In the genomic region with DNA sequence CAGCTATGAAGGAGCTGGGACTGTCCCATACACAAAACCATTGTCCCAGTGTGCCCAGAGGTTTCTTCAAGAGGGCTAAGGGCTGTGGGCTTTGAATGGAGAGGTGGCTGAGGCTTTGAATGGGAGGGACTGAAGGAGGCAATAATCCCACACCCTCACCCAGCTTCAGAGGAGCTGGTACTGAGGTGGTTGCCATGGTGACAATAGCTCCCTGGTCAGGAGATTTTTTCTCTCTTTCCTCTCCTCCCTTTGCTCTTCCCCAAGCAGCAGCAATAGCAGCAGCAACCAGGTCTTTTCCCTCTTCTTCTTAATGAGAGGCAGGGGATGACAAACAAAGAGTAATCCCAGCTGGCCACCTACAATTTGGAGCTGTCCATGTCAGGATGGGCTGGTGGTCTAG, we compare ENCODE assay signal across 1 cellular context.
TF ChIP-seq lines count a peak whose summit lies in the region.

No MANE protein-coding gene starts in this region.

TF ChIP-seq in HepG2, 621 proteins besides CTCF, POLR2A, EP300 and RAD21:
- TF ChIP-seq ELF1 (CRISPR knock-in tag; IDR thresholded peaks at IDR 0.05) (no peak), RFX1 (IDR thresholded peaks at IDR 0.05) (peak; percentile 17; the same call in 1 of the 2 replicates), SPEN (CRISPR knock-in tag; IDR thresholded peaks at IDR 0.05; ENCODE audit: low read depth) (no peak), ESRRA (CRISPR knock-in tag; IDR thresholded peaks at IDR 0.05; ENCODE audit: low read depth) (no peak), FOSL1 (CRISPR knock-in tag; IDR thresholded peaks at IDR 0.05; ENCODE audit: borderline replicate concordance) (no peak), ARNT (IDR thresholded peaks at IDR 0.05) (no peak)
- TF ChIP-seq, protein P1, sequence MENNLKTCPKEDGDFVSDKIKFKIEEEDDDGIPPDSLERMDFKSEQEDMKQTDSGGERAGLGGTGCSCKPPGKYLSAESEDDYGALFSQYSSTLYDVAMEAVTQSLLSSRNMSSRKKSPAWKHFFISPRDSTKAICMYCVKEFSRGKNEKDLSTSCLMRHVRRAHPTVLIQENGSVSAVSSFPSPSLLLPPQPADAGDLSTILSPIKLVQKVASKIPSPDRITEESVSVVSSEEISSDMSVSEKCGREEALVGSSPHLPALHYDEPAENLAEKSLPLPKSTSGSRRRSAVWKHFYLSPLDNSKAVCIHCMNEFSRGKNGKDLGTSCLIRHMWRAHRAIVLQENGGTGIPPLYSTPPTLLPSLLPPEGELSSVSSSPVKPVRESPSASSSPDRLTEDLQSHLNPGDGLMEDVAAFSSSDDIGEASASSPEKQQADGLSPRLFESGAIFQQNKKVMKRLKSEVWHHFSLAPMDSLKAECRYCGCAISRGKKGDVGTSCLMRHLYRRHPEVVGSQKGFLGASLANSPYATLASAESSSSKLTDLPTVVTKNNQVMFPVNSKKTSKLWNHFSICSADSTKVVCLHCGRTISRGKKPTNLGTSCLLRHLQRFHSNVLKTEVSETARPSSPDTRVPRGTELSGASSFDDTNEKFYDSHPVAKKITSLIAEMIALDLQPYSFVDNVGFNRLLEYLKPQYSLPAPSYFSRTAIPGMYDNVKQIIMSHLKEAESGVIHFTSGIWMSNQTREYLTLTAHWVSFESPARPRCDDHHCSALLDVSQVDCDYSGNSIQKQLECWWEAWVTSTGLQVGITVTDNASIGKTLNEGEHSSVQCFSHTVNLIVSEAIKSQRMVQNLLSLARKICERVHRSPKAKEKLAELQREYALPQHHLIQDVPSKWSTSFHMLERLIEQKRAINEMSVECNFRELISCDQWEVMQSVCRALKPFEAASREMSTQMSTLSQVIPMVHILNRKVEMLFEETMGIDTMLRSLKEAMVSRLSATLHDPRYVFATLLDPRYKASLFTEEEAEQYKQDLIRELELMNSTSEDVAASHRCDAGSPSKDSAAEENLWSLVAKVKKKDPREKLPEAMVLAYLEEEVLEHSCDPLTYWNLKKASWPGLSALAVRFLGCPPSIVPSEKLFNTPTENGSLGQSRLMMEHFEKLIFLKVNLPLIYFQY (CRISPR knock-in tag; IDR thresholded peaks at IDR 0.05; ENCODE audit: borderline replicate concordance): no peak
TF ChIP-seq in HepG2: peak in this region for 1.
